20 cellular contexts compared by ENCODE assay signal in the genomic region with DNA sequence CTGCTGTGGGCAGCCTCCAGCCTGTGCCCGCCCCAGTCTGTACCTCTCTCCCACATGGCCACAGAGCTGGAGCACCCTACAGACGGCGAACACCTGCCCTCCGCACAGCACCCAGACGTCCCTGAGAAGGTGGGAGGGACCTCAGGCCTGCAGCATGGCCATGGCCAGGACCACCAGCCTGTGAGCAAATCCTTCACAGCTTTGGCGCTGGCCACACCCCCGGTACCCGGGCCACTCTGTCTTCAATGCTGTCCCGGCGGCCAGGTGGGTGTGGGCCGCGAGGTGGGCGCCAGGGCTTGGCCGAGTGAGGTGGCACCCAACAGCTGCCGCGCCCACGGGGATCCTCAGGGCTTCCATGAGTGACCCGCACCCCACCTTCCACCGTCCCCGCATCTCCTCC. TPM values are rescaled to one million over a fixed set of nuclear protein-coding genes. Genes with fewer than 3 reads are reported as not detected.
DNase-seq lines count a peak whose midpoint lies in the region; ATAC-seq and FAIRE-seq lines count a peak whose summit lies in the region.
"Had no signal": no experiment of that assay in that cellular context is flagged by ENCODE, and none has a peak within 500 bp of the region (broad histone marks: within the 10 kb centered on the region; RNA-seq: fewer than 3 reads in every experiment).

No MANE protein-coding gene starts in this region.

- DNase-seq in DMS53 treated with DMSO at 0.1 percent for 48 hours (lab: John Stamatoyannopoulos, UW; ENCODE audit: unreplicated experiment) (peak; percentile 59), NCI-H774 (lab: John Stamatoyannopoulos, UW) (peak; percentile 69), left colon (peak; percentile 42 to 50), small intestine (no peak), foreskin melanocyte (no peak)
- no peak for DNase-seq in activated T-cell treated with anti-CD3 and anti-CD28 coated beads, Interleukin-2, amount 50 U/mL, for 1 hour
- DNase-seq: activated CD4-positive, alpha-beta T cell treated with anti-CD3 and anti-CD28 coated beads, Interleukin-2, amount 50 U/mL, for 1 hour; amniotic stem cell; EL; left cardiac atrium; MM.1S; natural killer cell; stimulated activated CD4-positive, alpha-beta T cell treated with anti-CD3 and anti-CD28 coated beads, Interleukin-4, amount 100 ng/mL, for 24 hours had no signal

- intact Hi-C loops in left colon (cut with DNase I, micrococcal nuclease) = no loop called here

- H3K36me3 ChIP-seq in small intestine (ENCODE audit: control insufficient read depth in 2 of 2, insufficient read depth in 2 of 2, low read length in 2 of 2) = no peaks in the 10 kb centered on the region

- H3K4me3 ChIP-seq in small intestine (ENCODE audit: low read depth in 1 of 2, low read length in 2 of 2) = no peak overlapping the region
- H3K4me3 ChIP-seq: hepatocyte had no signal

- FAIRE-seq in small intestine (lab: Jason Lieb, UNC) = no peak
- FAIRE-seq: colon, H1, HTR-8/SVneo, urothelium cell line had no signal

- 20 to 58% (median 50%) methylated on average over 17 to 20 of the region's 20 CpGs for WGBS in small intestine, 3 donors

- ATAC-seq in left colon (peak; percentile 19), HG03378 (IDR thresholded peaks at IDR 0.05; ENCODE audit: unreplicated experiment) (no peak)

- H3K27me3 ChIP-seq in small intestine (ENCODE audit: control insufficient read depth in 2 of 2, insufficient read depth in 2 of 2, low read length in 2 of 2) = no peaks in the 10 kb centered on the region
- H3K27me3 ChIP-seq: hepatocyte had no signal

- peaks cover 6 to 29% of the 10 kb centered on the region in 2 donors for H3K4me1 ChIP-seq in small intestine (ENCODE audit: control insufficient read depth in 2 of 2, insufficient read depth in 1 of 2, low read depth in 1 of 2, low read length in 1 of 2)

- peak overlapping the region; percentile 86 to 91 for H3K27ac ChIP-seq in small intestine (ENCODE audit: low read depth in 1 of 2, low read length in 1 of 2)

- no peaks in the 10 kb centered on the region for H3K9me3 ChIP-seq in small intestine (ENCODE audit: control insufficient read depth, low read depth)
- H3K9me3 ChIP-seq: SK-N-SH had no signal

RNA-seq across cellular contexts. Expression of a gene that starts 18.7 kb away (rescaled TPM):
- total RNA-seq in left colon = 10 to 100 TPM; 49.5 to 72.2 TPM
- polyA plus RNA-seq in small intestine = 10 to 100 TPM in 1 of 3 donors, 1 to 10 TPM in 2; 1.8 to 19.8 (median 1.9) TPM

RNA-seq across cellular contexts. Expression of a gene that starts 44.3 kb away (rescaled TPM):
- total RNA-seq in left colon = 10 to 100 TPM; 64.2 to 82.4 TPM
- 10 to 100 TPM; 37.4 to 41.1 (median 38.2) TPM for polyA plus RNA-seq in small intestine

Comparison
In these comparisons a context has a peak if more than half of its experiments do, and no peak if none do; other contexts are left out.
1. DNase-seq: peak in DMS53 treated with DMSO at 0.1 percent for 48 hours (single experiment), NCI-H774 (single experiment) and left colon (2 of 2); none in small intestine (single experiment), foreskin melanocyte (single experiment) and activated T-cell treated with anti-CD3 and anti-CD28 coated beads, Interleukin-2, amount 50 U/mL, for 1 hour (single experiment).